8 cellular contexts compared by ENCODE assay signal in the genomic region with DNA sequence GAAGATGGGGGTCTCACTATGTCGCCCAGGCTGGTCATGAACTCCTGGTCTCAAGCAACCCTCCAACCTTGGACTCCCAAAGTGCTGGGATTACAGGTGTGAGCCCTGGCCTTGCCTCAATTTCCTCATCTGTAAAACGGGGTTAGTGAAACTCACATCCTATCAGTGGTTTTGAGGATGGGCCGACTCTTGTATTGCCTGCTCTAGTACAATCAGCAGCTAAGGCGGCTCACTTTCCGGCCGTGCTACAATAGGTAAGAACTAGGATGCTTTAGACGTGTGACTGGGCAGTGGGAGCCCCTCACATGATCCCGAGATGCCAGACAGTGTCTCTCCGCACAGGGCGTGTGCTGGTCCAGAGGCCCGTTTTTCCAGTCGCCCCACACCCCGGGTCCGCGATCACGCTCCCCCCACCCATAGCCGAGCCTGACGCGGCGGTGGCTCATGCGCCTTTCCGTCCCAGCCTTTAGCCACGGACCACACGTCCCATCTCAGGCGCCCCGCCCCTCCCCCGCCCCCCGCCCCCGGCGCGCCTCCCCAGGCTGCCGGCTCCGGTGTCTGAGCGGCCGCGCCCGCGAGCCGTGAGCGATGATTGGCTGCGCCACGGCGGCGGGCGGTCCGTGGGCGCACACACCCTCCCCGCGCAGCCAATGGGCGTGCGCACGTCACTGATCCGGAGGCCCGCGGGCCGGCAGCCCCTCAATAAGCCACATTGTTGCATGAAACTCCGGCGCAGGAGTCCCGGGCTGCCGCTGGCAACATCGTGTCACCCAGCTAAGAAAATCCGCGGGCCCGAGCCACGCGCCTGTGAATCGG. TPM values are rescaled to one million over a fixed set of nuclear protein-coding genes. Genes with fewer than 3 reads are reported as not detected.
A peak's percentile ranks its signal among the peaks of the same experiment; 100 is the strongest.
DNase-seq lines count a peak whose midpoint lies in the region; ATAC-seq and TF ChIP-seq lines count a peak whose summit lies in the region.

A gene (plus strand): TSS at position 710 of the 816 bp plus-strand sequence. CDS start 454 bp downstream, outside the sequence.

- peak in 1 of 2 donors; percentile 76 for TF ChIP-seq POLR2A in thyroid gland (IDR thresholded peaks at IDR 0.05)

- peak within 1 kb of the TSS; percentile 86 for H3K27ac Mint-ChIP-seq in activated naive CD4-positive, alpha-beta T cell treated with anti-CD3 and anti-CD28 coated beads for 36 hours
- peak within 1 kb of the TSS; percentile 93 for H3K27ac Mint-ChIP-seq in osteocyte (ENCODE audit: unreplicated experiment)

- no peaks in the 10 kb centered on the region for H3K36me3 ChIP-seq in KOPT-K1 (ENCODE audit: insufficient read depth, low read length)
- H3K36me3 ChIP-seq in SK-N-MC (ENCODE audit: insufficient read depth, low read length) = no peaks in the 10 kb centered on the region
- H3K36me3 ChIP-seq in thyroid gland = no peaks in the 10 kb centered on the region

- H3K27me3 Mint-ChIP-seq in activated naive CD4-positive, alpha-beta T cell treated with anti-CD3 and anti-CD28 coated beads for 36 hours (ENCODE audit: low read depth) = no peaks in the 10 kb centered on the region
- peaks cover 4% of the 10 kb centered on the region for H3K27me3 Mint-ChIP-seq in osteocyte (ENCODE audit: unreplicated experiment)

- H3K9ac ChIP-seq in SK-N-MC (ENCODE audit: insufficient read length) = peak within 1 kb of the TSS; percentile 82

- H3K4me3 Mint-ChIP-seq in activated naive CD4-positive, alpha-beta T cell treated with anti-CD3 and anti-CD28 coated beads for 36 hours = peak within 1 kb of the TSS; percentile 94
- H3K4me3 Mint-ChIP-seq in osteocyte (ENCODE audit: unreplicated experiment) = peak within 1 kb of the TSS; percentile 91

- CTCF ChIA-PET in activated naive CD4-positive, alpha-beta T cell treated with anti-CD3 and anti-CD28 coated beads for 36 hours (lab: Charles Lee) = interaction anchor here (0.9 to 5.1 kb wide), 3 partner anchors 43 to 118 kb away, joined by 3 to 37 read pairs (median 3); no protein-coding TSS in a partner anchor

- intact Hi-C loops in activated naive CD4-positive, alpha-beta T cell treated with anti-CD3 and anti-CD28 coated beads for 36 hours (cut with micrococcal nuclease) = loop anchor here (1.0 to 10.0 kb wide), 10 partner anchors 279 to 1719 kb away; a partner anchor contains a TSS
- intact Hi-C loops in thyroid gland (cut with DNase I) = no loop called here

- TF ChIP-seq CTCF in osteocyte (IDR thresholded peaks at IDR 0.05) (no peak), thyroid gland (IDR thresholded peaks at IDR 0.05) (no peak)

- no peaks in the 10 kb centered on the region for H3K27me3 ChIP-seq in thyroid gland

- WGBS in thyroid gland, 2 donors = 11 to 37% methylated on average over 7 to 18 of the region's 67 CpGs

- peaks cover 7 to 18% of the 10 kb centered on the region in 2 donors for H3K4me1 ChIP-seq in thyroid gland

- peaks cover 41% of the 10 kb centered on the region for H3K4me1 Mint-ChIP-seq in activated naive CD4-positive, alpha-beta T cell treated with anti-CD3 and anti-CD28 coated beads for 36 hours (ENCODE audit: low read depth)
- H3K4me1 Mint-ChIP-seq in osteocyte (ENCODE audit: unreplicated experiment) = peaks cover 27% of the 10 kb centered on the region

- peaks cover 8% of the 10 kb centered on the region for H3K36me3 Mint-ChIP-seq in activated naive CD4-positive, alpha-beta T cell treated with anti-CD3 and anti-CD28 coated beads for 36 hours (ENCODE audit: low read depth)
- no peaks in the 10 kb centered on the region for H3K36me3 Mint-ChIP-seq in osteocyte (ENCODE audit: unreplicated experiment)

- no peaks in the 10 kb centered on the region for H3K9me3 ChIP-seq in KOPT-K1 (ENCODE audit: insufficient read depth, low read length, poor library complexity, severe bottlenecking)
- no peaks in the 10 kb centered on the region for H3K9me3 ChIP-seq in SK-N-MC (ENCODE audit: low read depth, low read length)
- H3K9me3 ChIP-seq in thyroid gland = no peaks in the 10 kb centered on the region

- H3K27ac ChIP-seq in KOPT-K1 (ENCODE audit: low read depth, low read length, poor library complexity, severe bottlenecking) (peak within 1 kb of the TSS; percentile 79), SK-N-MC (peak within 1 kb of the TSS; percentile 68; the same call in 1 of the 2 replicates), thyroid gland (peak within 1 kb of the TSS; percentile 1 to 62 (median 53))

- DNase-seq in EL = peak; percentile 92
- no peak for DNase-seq in SK-N-MC (ENCODE audit: low read depth, low spot score)
- peak; percentile 78 for DNase-seq in activated naive CD4-positive, alpha-beta T cell treated with anti-CD3 and anti-CD28 coated beads for 36 hours
- DNase-seq in glomerular endothelial cell (ENCODE audit: extremely low read depth, low read depth, low spot score) = no peak
- peak; percentile 92 for DNase-seq in osteocyte (ENCODE audit: extremely low spot score, unreplicated experiment)
- peak; percentile 88 to 89 for DNase-seq in thyroid gland

- H3K9me3 Mint-ChIP-seq in activated naive CD4-positive, alpha-beta T cell treated with anti-CD3 and anti-CD28 coated beads for 36 hours = no peaks in the 10 kb centered on the region
- peaks cover 3% of the 10 kb centered on the region for H3K9me3 Mint-ChIP-seq in osteocyte (ENCODE audit: unreplicated experiment)

- peak; percentile 78 for ATAC-seq in GM21737 (IDR thresholded peaks at IDR 0.05; ENCODE audit: unreplicated experiment)

- H3K4me3 ChIP-seq in SK-N-MC (peak within 1 kb of the TSS; percentile 97), thyroid gland (replicated peaks in 1 of 3) (peak within 1 kb of the TSS; percentile 53 to 69 (median 60))

RNA-seq across cellular contexts. Expression of the gene that starts here (rescaled TPM):
- 10 to 100 TPM; 37.9 to 38.7 TPM for total RNA-seq in activated naive CD4-positive, alpha-beta T cell treated with anti-CD3 and anti-CD28 coated beads for 36 hours
- 9.4 and 12.0 TPM in 2 replicates for total RNA-seq in glomerular endothelial cell
- 13.8 and 14.1 TPM in 2 replicates for total RNA-seq in osteocyte
- 10 to 100 TPM in 3 of 4 donors, 1 to 10 TPM in 1; 6.7 to 47.8 (median 26.9) TPM for total RNA-seq in thyroid gland

Comparison
In these comparisons a context has a peak if more than half of its experiments do, and no peak if none do; other contexts are left out.
1. DNase-seq: peak in EL (single experiment), activated naive CD4-positive, alpha-beta T cell treated with anti-CD3 and anti-CD28 coated beads for 36 hours (single experiment), osteocyte (single experiment) and thyroid gland (2 of 2); none in SK-N-MC (single experiment) and glomerular endothelial cell (single experiment).
2. Peak in every context shown above with its lines, with median percentiles within 50 percentile points of each other: H3K27ac ChIP-seq.